ENCODE assay signal across 1 cellular context in genomic region chr15:31032959-31033358, GRCh38.
A peak's percentile ranks its signal among the peaks of the same experiment; 100 is the strongest.
TF ChIP-seq lines count a peak whose summit lies in the region.

No MANE protein-coding gene starts in this region.

TF ChIP-seq in IMR-90, 13 proteins besides CTCF, POLR2A, EP300 and RAD21:
- peak; percentile 55; the same call in 1 of the 2 replicates for TF ChIP-seq BHLHE40 (IDR thresholded peaks at IDR 0.05; ENCODE audit: low read depth, low read length)
- no peak for TF ChIP-seq SMC3 (IDR thresholded peaks at IDR 0.05; ENCODE audit: low read depth, low read length)
- no peak for TF ChIP-seq ELK1 (IDR thresholded peaks at IDR 0.05; ENCODE audit: borderline replicate concordance, low read depth, low read length)
- TF ChIP-seq MAFK (IDR thresholded peaks at IDR 0.05; ENCODE audit: low read depth, low read length), result no peak
- TF ChIP-seq RCOR1 (IDR thresholded peaks at IDR 0.05; ENCODE audit: insufficient replicate concordance, low read length), result no peak
- TF ChIP-seq RFX5 (IDR thresholded peaks at IDR 0.05; ENCODE audit: low read depth, low read length), result no peak
- TF ChIP-seq USF2 (IDR thresholded peaks at IDR 0.05; ENCODE audit: low read depth, low read length), result peak; percentile 49; the same call in 1 of the 2 replicates
- TF ChIP-seq FOS (IDR thresholded peaks at IDR 0.05; ENCODE audit: low read depth, low read length), result no peak
- TF ChIP-seq NFE2L2 (IDR thresholded peaks at IDR 0.05; ENCODE audit: low read depth, low read length), result no peak
- TF ChIP-seq MXI1 (IDR thresholded peaks at IDR 0.05; ENCODE audit: borderline replicate concordance, low read depth, low read length), result no peak
TF ChIP-seq in IMR-90: peak in this region for 2.
